ENCODE assay signal across 8 cellular contexts in the genomic region with DNA sequence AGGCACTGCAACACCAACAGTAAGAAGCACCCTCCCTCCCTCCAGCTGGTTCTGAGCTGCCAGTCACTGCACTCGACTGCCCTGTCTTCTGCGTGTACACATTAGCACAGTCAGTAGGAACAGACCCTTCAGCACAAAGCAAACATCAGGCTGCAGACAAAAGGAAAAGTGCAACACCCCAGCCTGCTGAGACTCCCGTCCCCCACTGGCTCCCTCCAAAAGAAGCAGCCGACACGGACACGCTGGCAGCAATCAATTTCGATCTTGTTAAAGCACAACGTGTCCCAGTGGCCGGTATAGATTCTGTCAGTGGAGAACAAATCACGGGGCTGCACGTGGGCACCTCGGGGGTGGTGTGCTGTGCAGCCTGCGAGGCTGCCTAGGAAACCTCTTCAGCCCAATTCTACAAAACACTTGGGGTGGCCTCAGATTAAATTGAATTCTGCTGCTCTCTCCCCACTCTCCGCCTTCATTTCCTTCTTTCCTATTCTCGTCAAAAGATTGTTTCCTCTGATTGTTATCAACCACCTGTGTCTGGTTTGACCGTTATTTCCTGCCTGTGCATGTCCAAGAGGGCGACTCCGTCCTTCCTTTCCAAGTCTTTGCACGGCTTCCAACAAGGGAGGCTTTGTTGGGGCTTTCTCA. TPM values are rescaled to one million over a fixed set of nuclear protein-coding genes. Genes with fewer than 3 reads are reported as not detected.
A peak's percentile ranks its signal among the peaks of the same experiment; 100 is the strongest.
DNase-seq lines count a peak whose midpoint lies in the region; ATAC-seq and TF ChIP-seq lines count a peak whose summit lies in the region.

No MANE protein-coding gene starts in this region.

- peaks cover 22% of the 10 kb centered on the region for H3K4me1 ChIP-seq in CD4-positive, alpha-beta memory T cell (ENCODE audit: insufficient read depth, low read length)

- TF ChIP-seq CTCF in mesothelial cell of epicardium (IDR thresholded peaks at IDR 0.05; ENCODE audit: unreplicated experiment): no peak

- H3K4me3 ChIP-seq in CD4-positive, alpha-beta memory T cell (ENCODE audit: low read length in 2 of 2): no peak overlapping the region

- POLR2A ChIA-PET in CD4-positive, alpha-beta memory T cell (lab: Charles Lee; ENCODE audit: partially characterized antibody): interaction anchor here (1.1 kb wide), 1 partner anchor 39 kb away, joined by 4 read pairs; a partner anchor contains a TSS

- no peaks in the 10 kb centered on the region for H3K9me3 Mint-ChIP-seq in CD4-positive, alpha-beta memory T cell
- no peaks in the 10 kb centered on the region for H3K9me3 Mint-ChIP-seq in activated naive CD4-positive, alpha-beta T cell treated with anti-CD3 and anti-CD28 coated beads, Interleukin-2, amount 50 U/mL, for 72 hours
- H3K9me3 Mint-ChIP-seq in mesothelial cell of epicardium: no peaks in the 10 kb centered on the region

- no peak overlapping the region for H3K27ac ChIP-seq in CD4-positive, alpha-beta memory T cell (ENCODE audit: low read depth, low read length)

- no peak for TF ChIP-seq POLR2A in GM18505 (IDR thresholded peaks at IDR 0.05; ENCODE audit: borderline replicate concordance, extremely low read depth, insufficient read depth, insufficient read length)

- DNase-seq in CD4-positive, alpha-beta memory T cell: peak in 1 of 5 donors; percentile 6
- DNase-seq in NCI-H1436 treated with DMSO at 0.1 percent for 48 hours (lab: John Stamatoyannopoulos, UW) (peak; percentile 32), mesothelial cell of epicardium (ENCODE audit: low spot score in 2 of 2, unreplicated experiment in 2 of 2) (no peak), dedifferentiated amniotic fluid mesenchymal stem cell (ENCODE audit: extremely low spot score) (no peak)
- no peak for DNase-seq in activated naive CD4-positive, alpha-beta T cell treated with anti-CD3 and anti-CD28 coated beads, Interleukin-2, amount 50 U/mL, for 72 hours (ENCODE audit: low spot score in 2 of 2)

- peaks cover 23% of the 10 kb centered on the region for H3K36me3 ChIP-seq in CD4-positive, alpha-beta memory T cell (ENCODE audit: insufficient read depth, low read length)

- intact Hi-C loops in CD4-positive, alpha-beta memory T cell (cut with micrococcal nuclease): loop anchor here (2.0 kb wide), 1 partner anchor 84 kb away; a partner anchor contains a TSS

- H3K27me3 Mint-ChIP-seq in CD4-positive, alpha-beta memory T cell: no peaks in the 10 kb centered on the region
- H3K27me3 Mint-ChIP-seq in mesothelial cell of epicardium (ENCODE audit: low read depth): no peaks in the 10 kb centered on the region

- H3K27me3 ChIP-seq in CD4-positive, alpha-beta memory T cell (ENCODE audit: insufficient read depth, low read length): no peaks in the 10 kb centered on the region

- peaks cover 44 to 51% of the 10 kb centered on the region in 2 donors for H3K36me3 Mint-ChIP-seq in CD4-positive, alpha-beta memory T cell
- H3K36me3 Mint-ChIP-seq in activated naive CD4-positive, alpha-beta T cell treated with anti-CD3 and anti-CD28 coated beads, Interleukin-2, amount 50 U/mL, for 72 hours: peaks cover 24 to 60% of the 10 kb centered on the region in 2 donors
- peaks cover 34% of the 10 kb centered on the region for H3K36me3 Mint-ChIP-seq in mesothelial cell of epicardium

- H3K27ac Mint-ChIP-seq in CD4-positive, alpha-beta memory T cell: peak overlapping the region; percentile 54 to 96 (median 92)
- H3K27ac Mint-ChIP-seq in activated naive CD4-positive, alpha-beta T cell treated with anti-CD3 and anti-CD28 coated beads, Interleukin-2, amount 50 U/mL, for 72 hours: peak overlapping the region; percentile 42 to 93
- peak overlapping the region; percentile 84 for H3K27ac Mint-ChIP-seq in mesothelial cell of epicardium

- peak overlapping the region; percentile 9 to 93 (median 77) for H3K4me3 Mint-ChIP-seq in CD4-positive, alpha-beta memory T cell
- no peak overlapping the region for H3K4me3 Mint-ChIP-seq in mesothelial cell of epicardium

- CTCF ChIA-PET in CD4-positive, alpha-beta memory T cell (lab: Charles Lee; ENCODE audit: partially characterized antibody): no interaction called here

- peaks cover 29 to 46% (median 36%) of the 10 kb centered on the region in 4 donors for H3K4me1 Mint-ChIP-seq in CD4-positive, alpha-beta memory T cell
- H3K4me1 Mint-ChIP-seq in mesothelial cell of epicardium: peaks cover 62% of the 10 kb centered on the region

- peak; percentile 35 to 51 for ATAC-seq in activated naive CD4-positive, alpha-beta T cell treated with anti-CD3 and anti-CD28 coated beads, Interleukin-2, amount 50 U/mL, for 72 hours
- ATAC-seq in HG02973 (IDR thresholded peaks at IDR 0.05; ENCODE audit: unreplicated experiment) (no peak), GM18505 (IDR thresholded peaks at IDR 0.05; ENCODE audit: unreplicated experiment) (no peak), HG03108 (IDR thresholded peaks at IDR 0.05; ENCODE audit: unreplicated experiment) (no peak)

- H3K9me3 ChIP-seq in CD4-positive, alpha-beta memory T cell (ENCODE audit: control insufficient read depth in 1 of 2, low read length in 2 of 2): no peaks in the 10 kb centered on the region

RNA-seq across cellular contexts. Expression of a gene that starts 38.7 kb away (rescaled TPM):
- total RNA-seq in CD4-positive, alpha-beta memory T cell: 10 to 100 TPM; 18.2 to 19.7 TPM
- polyA plus RNA-seq in CD4-positive, alpha-beta memory T cell: 10 to 100 TPM; 15.6 to 17.8 TPM
- total RNA-seq in activated naive CD4-positive, alpha-beta T cell treated with anti-CD3 and anti-CD28 coated beads, Interleukin-2, amount 50 U/mL, for 72 hours: 10 to 100 TPM; 32.5 to 38.0 TPM
- 29.9 to 32.0 TPM (median 30.5 TPM) in 3 replicates for total RNA-seq in mesothelial cell of epicardium

Comparison
In these comparisons a context has a peak if more than half of its experiments do, and no peak if none do; other contexts are left out.
1. ATAC-seq: peak in activated naive CD4-positive, alpha-beta T cell treated with anti-CD3 and anti-CD28 coated beads, Interleukin-2, amount 50 U/mL, for 72 hours (2 of 2); none in HG02973 (single experiment), GM18505 (single experiment) and HG03108 (single experiment).
2. Peak in every context shown above with its lines, with median percentiles within 50 percentile points of each other: H3K27ac Mint-ChIP-seq.